ENCODE assay signal across 17 cellular contexts in the genomic region with DNA sequence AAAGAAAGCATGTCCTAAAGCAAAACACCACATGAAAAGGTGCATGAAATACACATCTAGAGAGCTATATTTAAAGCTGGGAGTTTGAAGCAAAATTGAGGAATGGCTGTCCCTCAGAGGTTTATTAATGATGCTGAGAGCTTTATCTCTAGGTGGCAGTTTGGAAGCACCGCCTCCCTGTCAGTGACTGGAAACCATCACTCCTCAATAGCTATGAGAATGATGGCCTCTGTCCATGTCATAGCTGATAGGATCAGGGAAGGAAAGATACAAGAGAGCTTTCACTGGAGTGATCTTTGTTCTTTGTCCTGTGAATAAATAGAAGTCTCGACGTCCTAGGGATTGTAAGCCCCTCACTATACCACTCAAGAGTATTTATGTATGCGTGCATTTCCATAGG.
A peak's percentile ranks its signal among the peaks of the same experiment; 100 is the strongest.
DNase-seq lines count a peak whose midpoint lies in the region; ATAC-seq and TF ChIP-seq lines count a peak whose summit lies in the region.
"Had no signal": no experiment of that assay in that cellular context is flagged by ENCODE, and none has a peak within 500 bp of the region (broad histone marks: within the 10 kb centered on the region; RNA-seq: fewer than 3 reads in every experiment).

No MANE protein-coding gene starts in this region.

- H3K4ac ChIP-seq in mesenchymal stem cell (ENCODE audit: low read depth in 1 of 2, low read length in 2 of 2) = no peak overlapping the region

- peaks cover 43% of the 10 kb centered on the region for H3K4me1 ChIP-seq in GM23248 (ENCODE audit: insufficient read depth)
- peaks cover 36% of the 10 kb centered on the region for H3K4me1 ChIP-seq in SJSA1 (replicated peaks)
- peaks cover 5% of the 10 kb centered on the region for H3K4me1 ChIP-seq in mesenchymal stem cell (ENCODE audit: control insufficient read depth, insufficient read depth, low read depth, low read length)
- H3K4me1 ChIP-seq in suprapubic skin = peaks cover 2% of the 10 kb centered on the region

- H4K20me1 ChIP-seq in GM23248 (ENCODE audit: insufficient read depth) = no peaks in the 10 kb centered on the region

- no peak for TF ChIP-seq POLR2A in suprapubic skin (IDR thresholded peaks at IDR 0.05)

- H3K9me2 ChIP-seq in GM23248 (ENCODE audit: insufficient read depth) = no peaks in the 10 kb centered on the region

- H3K27me3 ChIP-seq in GM23248 (replicated peaks; ENCODE audit: insufficient read depth) (no peaks in the 10 kb centered on the region), SJSA1 (replicated peaks) (no peaks in the 10 kb centered on the region), mesenchymal stem cell (ENCODE audit: control insufficient read depth in 1 of 2, insufficient read depth in 1 of 2, low read length in 2 of 2) (no peaks in the 10 kb centered on the region), suprapubic skin (no peaks in the 10 kb centered on the region)

- H2BK12ac ChIP-seq in mesenchymal stem cell (ENCODE audit: low read length in 2 of 2) = no peak overlapping the region

- H2BK5ac ChIP-seq in mesenchymal stem cell (ENCODE audit: low read depth, low read length, poor library complexity, severe bottlenecking) = no peak overlapping the region

- no peak overlapping the region for H3K23ac ChIP-seq in mesenchymal stem cell (ENCODE audit: low read length in 2 of 2)

- no peak for TF ChIP-seq CTCF in suprapubic skin (IDR thresholded peaks at IDR 0.05)

- H4K8ac ChIP-seq in mesenchymal stem cell (ENCODE audit: low read length) = no peak overlapping the region

- 39 to 47% methylated on average over 4 of the region's 4 CpGs for WGBS in GM23248 (ENCODE audit: low coverage in 1 of 2, low lambda C conversion rate in 2 of 2, missing lambda C conversion rate in 2 of 2), 2 experiments
- 74% methylated on average over 4 of the region's 4 CpGs for WGBS in mesenchymal stem cell
- WGBS in suprapubic skin = 60% methylated on average over 4 of the region's 4 CpGs

- no peak overlapping the region for H2BK15ac ChIP-seq in mesenchymal stem cell (ENCODE audit: low read depth, poor library complexity, severe bottlenecking)

- H2AFZ ChIP-seq in GM23248 = peak overlapping the region; percentile 43; the same call in 1 of the 2 replicates
- H2AFZ ChIP-seq in mesenchymal stem cell (ENCODE audit: low read depth, low read length) = no peak overlapping the region

- H3K27ac ChIP-seq in GM23248 (peak overlapping the region; percentile 66), SJSA1 (peak overlapping the region; percentile 85), mesenchymal stem cell (ENCODE audit: low read length, poor library complexity, severe bottlenecking) (peak overlapping the region; percentile 10), suprapubic skin (no peak overlapping the region)

- no peak overlapping the region for H2BK120ac ChIP-seq in mesenchymal stem cell (ENCODE audit: low read depth, low read length)

- TF ChIP-seq EP300 in suprapubic skin (IDR thresholded peaks at IDR 0.05) = no peak

- H3K9ac ChIP-seq in GM23248 (no peak overlapping the region), mesenchymal stem cell (ENCODE audit: low read length) (no peak overlapping the region)

- no peak for ATAC-seq in GM21423 (IDR thresholded peaks at IDR 0.05; ENCODE audit: unreplicated experiment)
- ATAC-seq in GM21447 (IDR thresholded peaks at IDR 0.05; ENCODE audit: unreplicated experiment) = no peak
- ATAC-seq: HCT116 had no signal

- in situ Hi-C loops in GM23248 (cut with MboI) = no loop called here

- peak overlapping the region; percentile 92 for H2AK5ac ChIP-seq in mesenchymal stem cell (ENCODE audit: low read length, severe bottlenecking)

- no peak for DNase-seq in GM23248
- DNase-seq in SJSA1 (ENCODE audit: low read depth in 1 of 2, low spot score in 2 of 2) = no peak
- no peak for DNase-seq in mesenchymal stem cell
- DNase-seq in pons (ENCODE audit: low spot score) = peak; percentile 48
- DNase-seq in suprapubic skin (ENCODE audit: low spot score in 2 of 2) = no peak
- DNase-seq: C1 segment of cervical spinal cord; CD8-positive, alpha-beta memory T cell; DMS53; NCI-H1105 treated with DMSO at 0.1 percent for 48 hours; NCI-H1694 treated with DMSO at 0.1 percent for 48 hours; NCI-H2107; NCI-H510A; NCI-H774; Right ventricle myocardium superior had no signal

- peaks cover 43% of the 10 kb centered on the region for H3F3A ChIP-seq in GM23248 (ENCODE audit: insufficient read depth)

- H3K79me1 ChIP-seq in mesenchymal stem cell (replicated peaks; ENCODE audit: low read length, poor library complexity, severe bottlenecking) = no peaks in the 10 kb centered on the region

- no peaks in the 10 kb centered on the region for H3K79me2 ChIP-seq in GM23248 (ENCODE audit: insufficient read depth)

- no peak overlapping the region for H4K91ac ChIP-seq in mesenchymal stem cell (ENCODE audit: low read length)

- H3K36me3 ChIP-seq in GM23248 (ENCODE audit: low read depth) = no peaks in the 10 kb centered on the region
- no peaks in the 10 kb centered on the region for H3K36me3 ChIP-seq in SJSA1
- no peaks in the 10 kb centered on the region for H3K36me3 ChIP-seq in mesenchymal stem cell (ENCODE audit: control insufficient read depth in 1 of 2, insufficient read depth in 2 of 2, low read depth in 1 of 2, low read length in 2 of 2)
- no peaks in the 10 kb centered on the region for H3K36me3 ChIP-seq in suprapubic skin

- H3K4me2 ChIP-seq in GM23248 (ENCODE audit: unreplicated experiment) = peak overlapping the region; percentile 58
- H3K4me2 ChIP-seq in mesenchymal stem cell (ENCODE audit: low read length, poor library complexity, severe bottlenecking) = no peak overlapping the region

- no peak overlapping the region for H3K14ac ChIP-seq in mesenchymal stem cell (ENCODE audit: low read length in 2 of 2)

- H3K4me3 ChIP-seq in GM23248 = no peak overlapping the region
- H3K4me3 ChIP-seq in SJSA1 = no peak overlapping the region
- no peak overlapping the region for H3K4me3 ChIP-seq in mesenchymal stem cell (ENCODE audit: insufficient read depth in 1 of 2, low read depth in 1 of 2, low read length in 2 of 2)
- H3K4me3 ChIP-seq in suprapubic skin = no peak overlapping the region

- H3K9me3 ChIP-seq in GM23248 (ENCODE audit: low read depth) = no peaks in the 10 kb centered on the region
- H3K9me3 ChIP-seq in SJSA1 (replicated peaks) = no peaks in the 10 kb centered on the region
- no peaks in the 10 kb centered on the region for H3K9me3 ChIP-seq in mesenchymal stem cell (ENCODE audit: control insufficient read depth, low read length)
- H3K9me3 ChIP-seq in suprapubic skin = no peaks in the 10 kb centered on the region

- H3K18ac ChIP-seq in mesenchymal stem cell (ENCODE audit: low read depth in 1 of 2, low read length in 2 of 2) = no peak overlapping the region
